In the genomic region with DNA sequence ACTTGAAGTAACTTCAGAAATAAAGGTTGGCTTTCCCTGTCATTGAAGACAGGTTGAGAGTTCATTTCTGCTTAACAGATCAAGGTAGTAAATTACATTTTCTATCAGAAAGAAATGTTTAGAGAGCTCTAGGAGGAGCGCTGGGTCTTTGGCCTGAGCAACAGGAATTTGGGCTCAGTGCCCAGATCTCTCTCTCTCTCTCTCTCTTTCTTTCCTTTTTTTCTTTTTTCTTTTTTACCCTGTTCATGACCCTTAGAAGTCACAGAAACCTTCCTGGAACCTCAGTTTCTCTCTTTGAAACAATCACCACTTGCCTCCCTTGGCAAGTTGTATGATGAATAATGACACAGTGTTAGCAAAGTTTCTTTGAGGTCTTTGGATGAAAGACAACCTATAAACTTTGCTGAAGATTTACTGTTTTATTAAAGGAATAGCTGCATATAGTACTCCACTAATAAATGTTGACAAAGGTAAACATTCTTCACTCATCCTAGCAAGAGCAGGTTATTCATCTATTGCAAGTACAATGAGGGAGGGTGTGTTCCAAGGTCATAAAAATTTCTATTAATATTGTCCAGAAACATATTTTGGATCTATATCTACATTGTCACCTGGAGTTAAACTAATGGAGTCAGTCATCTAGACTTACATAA, we compare ENCODE assay signal across 22 cellular contexts. TPM values are rescaled to one million over a fixed set of nuclear protein-coding genes. Genes with fewer than 3 reads are reported as not detected.
DNase-seq lines count a peak whose midpoint lies in the region; ATAC-seq and TF ChIP-seq lines count a peak whose summit lies in the region.
"Had no signal": no experiment of that assay in that cellular context is flagged by ENCODE, and none has a peak within 500 bp of the region (broad histone marks: within the 10 kb centered on the region; RNA-seq: fewer than 3 reads in every experiment).

No MANE protein-coding gene starts in this region.

- H3K4me2 ChIP-seq in SK-N-SH (no peak overlapping the region), Karpas-422 (ENCODE audit: low read depth, low read length, poor library complexity, severe bottlenecking) (no peak overlapping the region)

- no peak for TF ChIP-seq RAD21 in SK-N-SH (IDR thresholded peaks at IDR 0.05; ENCODE audit: low read length)

- DNase-seq in SK-N-SH: no peak
- DNase-seq in choroid plexus epithelial cell (ENCODE audit: low read depth): peak; percentile 33
- peak; percentile 17 for DNase-seq in medulla oblongata (ENCODE audit: extremely low spot score)
- DNase-seq in activated CD8-positive, alpha-beta memory T cell treated with anti-CD3 and anti-CD28 coated beads for 24 hours: no peak
- no peak for DNase-seq in Karpas-422
- no peak for DNase-seq in Right ventricle myocardium superior
- DNase-seq: BE2C; CD4-positive, CD25-positive, alpha-beta regulatory T cell; EL; GM23248; HCEC 1CT; NCI-H1436; NCI-H2029 treated with DMSO at 0.1 percent for 48 hours; NCI-H2171 treated with DMSO at 0.1 percent for 48 hours; NCI-H446; NCI-H526 treated with DMSO at 0.1 percent for 48 hours had no signal

- 76% methylated on average over 1 of the region's 1 CpG for whole genome bisulfite sequencing in SK-N-SH (ENCODE audit: low lambda C conversion rate)

- CTCF ChIA-PET in SK-N-SH (lab: Yijun Ruan, JAX): interaction anchor here (0.6 to 4.1 kb wide), 4 partner anchors 10 to 370 kb away, joined by 3 to 29 read pairs (median 3); no protein-coding TSS in a partner anchor

- POLR2A ChIA-PET in SK-N-SH (lab: Yijun Ruan, JAX): no interaction called here

- H3K9me2 ChIP-seq in SK-N-SH (no peaks in the 10 kb centered on the region), Karpas-422 (replicated peaks; ENCODE audit: insufficient read depth, low read length) (no peaks in the 10 kb centered on the region)

- H3K27me3 ChIP-seq in SK-N-SH (ENCODE audit: insufficient read depth) (peaks cover 10% of the 10 kb centered on the region; the same call in 1 of the 2 replicates), Karpas-422 (ENCODE audit: low read length) (peaks cover 6% of the 10 kb centered on the region; the same call in 1 of the 2 replicates)
- H3K27me3 ChIP-seq: BE2C had no signal

- H4K20me1 ChIP-seq in SK-N-SH (ENCODE audit: insufficient read depth) (no peaks in the 10 kb centered on the region), Karpas-422 (ENCODE audit: insufficient read depth, low read depth, low read length) (no peaks in the 10 kb centered on the region)

- no peak for TF ChIP-seq EP300 in SK-N-SH (IDR thresholded peaks at IDR 0.05; ENCODE audit: borderline replicate concordance in 1 of 2, low read depth in 1 of 2, low read length in 1 of 2)

- H3K9ac ChIP-seq in SK-N-SH (no peak overlapping the region), Karpas-422 (ENCODE audit: low read length) (no peak overlapping the region)
- H3K9ac ChIP-seq: GM23248 had no signal

- no peaks in the 10 kb centered on the region for H3K79me2 ChIP-seq in SK-N-SH (ENCODE audit: insufficient read depth)
- no peaks in the 10 kb centered on the region for H3K79me2 ChIP-seq in Karpas-422 (ENCODE audit: low read length)

- H2AFZ ChIP-seq in SK-N-SH (ENCODE audit: low read depth): no peak overlapping the region
- no peak overlapping the region for H2AFZ ChIP-seq in Karpas-422 (ENCODE audit: low read length)
- H2AFZ ChIP-seq: GM23248 had no signal

- H3F3A ChIP-seq in SK-N-SH (replicated peaks; ENCODE audit: insufficient read depth): no peaks in the 10 kb centered on the region

- H3K9me3 ChIP-seq in SK-N-SH (no peaks in the 10 kb centered on the region), Karpas-422 (ENCODE audit: low read length) (no peaks in the 10 kb centered on the region)
- H3K9me3 ChIP-seq: BE2C had no signal

- H3K36me3 ChIP-seq in SK-N-SH (replicated peaks in 1 of 2; ENCODE audit: control insufficient read depth in 1 of 2, insufficient read depth in 2 of 2, low read length in 1 of 2) (no peaks in the 10 kb centered on the region), Karpas-422 (ENCODE audit: insufficient read depth, low read length) (no peaks in the 10 kb centered on the region)
- H3K36me3 ChIP-seq: BE2C had no signal

- no peak for TF ChIP-seq CTCF in SK-N-SH (IDR thresholded peaks at IDR 0.05)
- peak; percentile 24 for TF ChIP-seq CTCF in choroid plexus epithelial cell (conservative IDR thresholded peaks at IDR 0.05; ENCODE audit: low read depth, low read length)

- H3K4me1 ChIP-seq in SK-N-SH (ENCODE audit: control insufficient read depth in 1 of 2, insufficient read depth in 2 of 2, low read depth in 1 of 2, low read length in 1 of 2) (no peaks in the 10 kb centered on the region; a peak in 1 of 4 replicates), Karpas-422 (ENCODE audit: low read length) (no peaks in the 10 kb centered on the region)
- H3K4me1 ChIP-seq: BE2C had no signal

- intact Hi-C loops in Right ventricle myocardium superior (cut with DNase I): no loop called here

- H3K4me3 ChIP-seq in SK-N-SH (ENCODE audit: low read depth in 2 of 2, low read length in 1 of 2) (no peak overlapping the region), choroid plexus epithelial cell (ENCODE audit: low read depth, low read length) (no peak overlapping the region), Karpas-422 (ENCODE audit: low read length) (no peak overlapping the region)
- H3K4me3 ChIP-seq: GM12878, GM23248 had no signal

- H3K27ac ChIP-seq in SK-N-SH (ENCODE audit: low read depth in 2 of 2, low read length in 1 of 2) (no peak overlapping the region), Karpas-422 (ENCODE audit: low read length) (no peak overlapping the region)
- H3K27ac ChIP-seq: GM23248, RWPE1 had no signal

- ATAC-seq in SK-N-SH treated with all-trans-retinoic acid at 6 μM for 48 hours: no peak
- no peak for ATAC-seq in GM19397 (IDR thresholded peaks at IDR 0.05; ENCODE audit: unreplicated experiment)
- no peak for ATAC-seq in Right ventricle myocardium superior (ENCODE audit: poor library complexity)
- ATAC-seq: GM12878 had no signal

TF ChIP-seq in SK-N-SH treated with all-trans-retinoic acid at 6 μM for 48 hours, 23 proteins besides CTCF, POLR2A, EP300 and RAD21:
- TF ChIP-seq ISL1 (CRISPR knock-in tag; IDR thresholded peaks at IDR 0.05) (0 out of 2 replicates have a peak, but pooled peaks have one; percentile 10), ZNF70 (CRISPR knock-in tag; IDR thresholded peaks at IDR 0.05) (no peak)

TF ChIP-seq in SK-N-SH, 30 proteins besides CTCF, POLR2A, EP300 and RAD21:
- TF ChIP-seq RFX5 (IDR thresholded peaks at IDR 0.05; ENCODE audit: low read length) (no peak), YY1 (IDR thresholded peaks at IDR 0.05; ENCODE audit: low read depth) (no peak), TAF1 (IDR thresholded peaks at IDR 0.05; ENCODE audit: borderline replicate concordance, low read depth, low read length) (no peak), TCF12 (IDR thresholded peaks at IDR 0.05) (no peak), NFIC (IDR thresholded peaks at IDR 0.05; ENCODE audit: borderline replicate concordance) (no peak), SMC3 (IDR thresholded peaks at IDR 0.05; ENCODE audit: low read depth, low read length) (no peak), RXRA (IDR thresholded peaks at IDR 0.05; ENCODE audit: borderline replicate concordance, low read depth) (no peak), ELF1 (IDR thresholded peaks at IDR 0.05) (no peak), USF1 (IDR thresholded peaks at IDR 0.05; ENCODE audit: borderline replicate concordance, low read depth) (no peak), PBX3 (IDR thresholded peaks at IDR 0.05) (no peak), TEAD4 (IDR thresholded peaks at IDR 0.05; ENCODE audit: borderline replicate concordance, insufficient read depth) (no peak), GABPA (IDR thresholded peaks at IDR 0.05; ENCODE audit: low read depth) (no peak)
TF ChIP-seq in SK-N-SH: peak in this region for 0.

RNA-seq across cellular contexts. Expression of gene RASSF10, which starts 35.5 kb away (rescaled TPM):
- polyA plus RNA-seq in SK-N-SH (2012; rRNA removed): not detected in 2 replicates
- polyA plus RNA-seq in SK-N-SH (2012; cell fraction: cytosol; rRNA removed): not detected in 2 replicates
- not detected in 2 replicates for polyA plus RNA-seq in SK-N-SH (2012; cell fraction: nucleus; rRNA removed)
- total RNA-seq in Karpas-422 (2014; rRNA removed; shearing (Covaris generic); ENCODE audit: low replicate concordance): not detected in 2 replicates
- 0.22 TPM for total RNA-seq in Right ventricle myocardium superior
- total RNA-seq: CD4-positive, CD25-positive, alpha-beta regulatory T cell; GM23248; OCI-LY7 had no signal
- polyA plus RNA-seq: CD4-positive, CD25-positive, alpha-beta regulatory T cell; GM23248; IgD-negative memory B cell had no signal

Comparison
In these comparisons a context has a peak if more than half of its experiments do, and no peak if none do; other contexts are left out.
1. DNase-seq: peak in choroid plexus epithelial cell (single experiment) and medulla oblongata (single experiment); none in SK-N-SH (single experiment), activated CD8-positive, alpha-beta memory T cell treated with anti-CD3 and anti-CD28 coated beads for 24 hours (single experiment), Karpas-422 (single experiment) and Right ventricle myocardium superior (single experiment).